In genomic region chr14:31362746-31363145, GRCh38 we compare ENCODE assay signal across 14 cellular contexts. TPM values are rescaled to one million over a fixed set of nuclear protein-coding genes. Genes with fewer than 3 reads are reported as not detected.
DNase-seq lines count a peak whose midpoint lies in the region; ATAC-seq and TF ChIP-seq lines count a peak whose summit lies in the region.
"Had no signal": no experiment of that assay in that cellular context is flagged by ENCODE, and none has a peak within 500 bp of the region (broad histone marks: within the 10 kb centered on the region; RNA-seq: fewer than 3 reads in every experiment).

No MANE protein-coding gene starts in this region.

- DNase-seq in HFFc6 (no peak), PC-9 (peak; percentile 2 to 38), epithelial cell of prostate (ENCODE audit: low read depth, low spot score) (no peak), GDM1 (lab: John Stamatoyannopoulos, UW) (no peak), CD1c-positive myeloid dendritic cell (ENCODE audit: extremely low spot score) (no peak)
- DNase-seq: BE2C; Caco-2; CD8-positive, alpha-beta T cell; GOT3; H9 had no signal

- intact Hi-C loops in PC-9 (cut with micrococcal nuclease; ENCODE audit: unreplicated experiment) = no loop called here

- H4K20me1 ChIP-seq in PC-9 (ENCODE audit: insufficient read depth) = no peaks in the 10 kb centered on the region

- H3K27me3 Mint-ChIP-seq in HFFc6 (ENCODE audit: insufficient read depth) = no peaks in the 10 kb centered on the region; the same call in none of the 2 replicates

- H3K9me2 ChIP-seq in PC-9 (ENCODE audit: insufficient read depth) = no peaks in the 10 kb centered on the region

- peaks cover 45% of the 10 kb centered on the region for H3K4me1 Mint-ChIP-seq in HFFc6 (ENCODE audit: low read depth)
- H3K4me1 Mint-ChIP-seq: H9 had no signal

- no peak for ATAC-seq in activated CD4-positive, CD25-positive, alpha-beta regulatory T cell treated with anti-CD3 and anti-CD28 coated beads, Interleukin-2, amount 50 U/mL, for 24 hours
- ATAC-seq in GM21737 (IDR thresholded peaks at IDR 0.05; ENCODE audit: unreplicated experiment) = no peak
- ATAC-seq: A549; CD8-positive, alpha-beta T cell had no signal

- peaks cover 26% of the 10 kb centered on the region for H3K36me3 Mint-ChIP-seq in HFFc6 (ENCODE audit: low read depth)

- H3K4me3 ChIP-seq in PC-9 = no peak overlapping the region
- H3K4me3 ChIP-seq: A549 had no signal

- H3K4me3 Mint-ChIP-seq in HFFc6 = no peak overlapping the region
- H3K4me3 Mint-ChIP-seq: CD8-positive, alpha-beta T cell; H9 had no signal

- peaks cover 34% of the 10 kb centered on the region for H3K4me1 ChIP-seq in PC-9 (replicated peaks; ENCODE audit: insufficient read depth)
- H3K4me1 ChIP-seq: BE2C, Caco-2 had no signal

- CTCF ChIA-PET in PC-9 (lab: Charles Lee) = no interaction called here

- H3K9me3 Mint-ChIP-seq in HFFc6 = no peaks in the 10 kb centered on the region
- H3K9me3 Mint-ChIP-seq: CD8-positive, alpha-beta T cell; H9 had no signal

- peaks cover 13% of the 10 kb centered on the region; the same call in 1 of the 2 replicates for H3F3A ChIP-seq in PC-9 (ENCODE audit: insufficient read depth, low read depth)

- peak overlapping the region; percentile 26; the same call in 1 of the 2 replicates for H3K27ac Mint-ChIP-seq in HFFc6
- H3K27ac Mint-ChIP-seq: CD8-positive, alpha-beta T cell; H9 had no signal

- H3K9me3 ChIP-seq in PC-9 (ENCODE audit: insufficient read depth, low read depth) = no peaks in the 10 kb centered on the region
- H3K9me3 ChIP-seq: A549, BE2C, Caco-2 had no signal

- POLR2A ChIA-PET in PC-9 (lab: Charles Lee; ENCODE audit: unreplicated experiment) = interaction anchor here (0.6 kb wide), 1 partner anchor 458 kb away, joined by 3 read pairs; no protein-coding TSS in a partner anchor

- no peaks in the 10 kb centered on the region for H3K27me3 ChIP-seq in PC-9 (ENCODE audit: insufficient read depth, low read depth)
- H3K27me3 ChIP-seq: BE2C had no signal

- H3K27ac ChIP-seq in PC-9 (peak overlapping the region; percentile 95; the same call in 1 of the 2 replicates), epithelial cell of prostate (peak overlapping the region; percentile 83)
- H3K27ac ChIP-seq: A549, C4-2B had no signal

- no peak overlapping the region for H3K4me2 ChIP-seq in PC-9
- H3K4me2 ChIP-seq: A549 had no signal

- TF ChIP-seq CTCF in HFFc6 (IDR thresholded peaks at IDR 0.05) (no peak), PC-9 (conservative IDR thresholded peaks at IDR 0.05) (no peak)

- H2AFZ ChIP-seq in PC-9 = no peak overlapping the region

- H3K79me2 ChIP-seq in PC-9 (ENCODE audit: low read depth) = no peaks in the 10 kb centered on the region

- no peaks in the 10 kb centered on the region for H3K36me3 ChIP-seq in PC-9 (ENCODE audit: low read depth)

- BruUV-seq in PC-9 (replicated peaks; lab: Mats Ljungman, UMichigan) = no TSS peak

RNA-seq across cellular contexts. Expression of gene HEATR5A, which starts 57.6 kb away (rescaled TPM):
- 10 to 100 TPM; 59.7 to 83.3 (median 66.4) TPM for total RNA-seq in HFFc6 (2021; fragmentation: NEBNext Ultra II Directional; extraction: Animal tissue kit (Norgen Biotek cat#: 25700))
- total RNA-seq in PC-9 (2021) = 18.1 and 25.7 TPM in 2 replicates

Comparison
In these comparisons a context has a peak if more than half of its experiments do, and no peak if none do; other contexts are left out.
1. DNase-seq: peak in PC-9 (2 of 2); none in HFFc6 (single experiment), epithelial cell of prostate (single experiment), GDM1 (single experiment) and CD1c-positive myeloid dendritic cell (single experiment).